In genomic region chr17:82105882-82106696, GRCh38 we compare ENCODE assay signal across 8 cellular contexts. TPM values are rescaled to one million over a fixed set of nuclear protein-coding genes. Genes with fewer than 3 reads are reported as not detected.
DNase-seq lines count a peak whose midpoint lies in the region; ATAC-seq and TF ChIP-seq lines count a peak whose summit lies in the region.

No MANE protein-coding gene starts in this region.

- in situ Hi-C loops in GM23248 (cut with MboI), result no loop called here

- no peak overlapping the region for H3K4me3 ChIP-seq in GM23248

- no peak overlapping the region for H3K4me2 ChIP-seq in GM23248 (ENCODE audit: unreplicated experiment)

- 54 to 55% methylated on average over 24 of the region's 24 CpGs for WGBS in GM23248 (ENCODE audit: low coverage in 1 of 2, low lambda C conversion rate in 2 of 2, missing lambda C conversion rate in 2 of 2), 2 experiments

- H2AFZ ChIP-seq in GM23248, result no peak overlapping the region

- H3K9me3 ChIP-seq in GM23248 (ENCODE audit: low read depth), result no peaks in the 10 kb centered on the region

- POLR2A ChIA-PET in MCF 10A (lab: Yijun Ruan, JAX), result interaction anchor here (0.6 to 7.0 kb wide), 16 partner anchors 8 to 190 kb away, joined by 3 to 62 read pairs (median 3); partner anchors contain the start of genes DUS1L and FASN

- DNase-seq in GM03348 (ENCODE audit: low spot score), result peak; percentile 58
- DNase-seq in GM23248, result peak; percentile 50
- peak; percentile 85 for DNase-seq in MV-4-11 (lab: John Stamatoyannopoulos, UW)
- DNase-seq in T-helper 9 cell, result peak; percentile 38
- DNase-seq in MCF 10A (ENCODE audit: unreplicated experiment), result peak; percentile 91
- peak; percentile 76 for DNase-seq in left lobe of liver (ENCODE audit: low spot score)
- peak; percentile 25 for DNase-seq in stimulated activated CD8-positive, alpha-beta memory T cell treated with anti-CD3 and anti-CD28 coated beads, Interleukin-15, amount 100 ng/mL, for 24 hours (ENCODE audit: low read depth)

- peak; percentile 2 for ATAC-seq in left lobe of liver
- no peak for ATAC-seq in HG03159 (IDR thresholded peaks at IDR 0.05; ENCODE audit: unreplicated experiment)

- no peaks in the 10 kb centered on the region for H3K79me2 ChIP-seq in GM23248 (ENCODE audit: insufficient read depth)

- no peaks in the 10 kb centered on the region for H3K27me3 Mint-ChIP-seq in MCF 10A (ENCODE audit: insufficient read depth, unreplicated experiment)

- no peaks in the 10 kb centered on the region for H3F3A ChIP-seq in GM23248 (ENCODE audit: insufficient read depth)

- no peaks in the 10 kb centered on the region for H3K9me2 ChIP-seq in GM23248 (ENCODE audit: insufficient read depth)

- H3K4me1 Mint-ChIP-seq in MCF 10A (ENCODE audit: insufficient read depth, unreplicated experiment), result peaks cover 17% of the 10 kb centered on the region

- no peaks in the 10 kb centered on the region for H3K36me3 ChIP-seq in GM23248 (ENCODE audit: low read depth)

- H3K4me1 ChIP-seq in GM23248 (ENCODE audit: insufficient read depth), result no peaks in the 10 kb centered on the region; the same call in 1 of the 2 replicates

- H3K27ac Mint-ChIP-seq in MCF 10A (ENCODE audit: low read depth, unreplicated experiment), result peak overlapping the region; percentile 86

- intact Hi-C loops in MCF 10A (cut with micrococcal nuclease), result loop anchor here (1.0 kb wide), 1 partner anchor 48 kb away; no protein-coding TSS in a partner anchor

- H3K9me3 Mint-ChIP-seq in MCF 10A (ENCODE audit: unreplicated experiment), result no peaks in the 10 kb centered on the region

- CTCF ChIA-PET in MCF 10A (lab: Yijun Ruan, JAX), result interaction anchor here (0.7 to 1.7 kb wide), 10 partner anchors 15 to 430 kb away, joined by 3 to 10 read pairs (median 4); no protein-coding TSS in a partner anchor

- no peaks in the 10 kb centered on the region for H3K27me3 ChIP-seq in GM23248 (replicated peaks; ENCODE audit: insufficient read depth)

- H4K20me1 ChIP-seq in GM23248 (ENCODE audit: insufficient read depth), result no peaks in the 10 kb centered on the region

- H3K27ac ChIP-seq in GM23248, result no peak overlapping the region

- TF ChIP-seq CTCF in MCF 10A (IDR thresholded peaks at IDR 0.05; ENCODE audit: unreplicated experiment), result peak; percentile 28

- H3K36me3 Mint-ChIP-seq in MCF 10A (ENCODE audit: insufficient read depth, unreplicated experiment), result peaks cover 29% of the 10 kb centered on the region

- H3K9ac ChIP-seq in GM23248, result no peak overlapping the region

- no TSS peak for BruUV-seq in MCF 10A (replicated peaks; lab: Mats Ljungman, UMichigan)

- H3K4me3 Mint-ChIP-seq in MCF 10A (ENCODE audit: unreplicated experiment), result peak overlapping the region; percentile 75

RNA-seq across cellular contexts. Expression of gene FASN, which starts 8.1 kb away (rescaled TPM):
- total RNA-seq in GM23248 (2014; rRNA removed; shearing (Covaris generic)), result 33.8 and 38.2 TPM in 2 replicates
- polyA plus RNA-seq in GM23248 (2016; fragmentation: Nextera tagmentation; extraction: Ambion mirVana), result 12.7 and 16.3 TPM in 2 replicates
- 114 and 120 TPM in 2 replicates for total RNA-seq in MCF 10A (2022)
- 267 TPM for total RNA-seq in left lobe of liver

RNA-seq across cellular contexts. Expression of gene DUS1L, which starts 40.5 kb away (rescaled TPM):
- 61.2 and 96.4 TPM in 2 replicates for total RNA-seq in GM23248 (2014; rRNA removed; shearing (Covaris generic))
- polyA plus RNA-seq in GM23248 (2016; fragmentation: Nextera tagmentation; extraction: Ambion mirVana), result 13.3 and 27.7 TPM in 2 replicates
- total RNA-seq in MCF 10A (2022) (116 and 123 TPM in 2 replicates), left lobe of liver (121 TPM)

RNA-seq across cellular contexts. Expression of gene GPS1, which starts 54.4 kb away (rescaled TPM):
- 130 and 138 TPM in 2 replicates for total RNA-seq in GM23248 (2014; rRNA removed; shearing (Covaris generic))
- 101 and 104 TPM in 2 replicates for polyA plus RNA-seq in GM23248 (2016; fragmentation: Nextera tagmentation; extraction: Ambion mirVana)
- total RNA-seq in MCF 10A (2022) (96.6 and 100 TPM in 2 replicates), left lobe of liver (84.1 TPM)

RNA-seq across cellular contexts. Expression of gene RFNG, which starts 54.5 kb away (rescaled TPM):
- 59.8 and 61.2 TPM in 2 replicates for total RNA-seq in GM23248 (2014; rRNA removed; shearing (Covaris generic))
- polyA plus RNA-seq in GM23248 (2016; fragmentation: Nextera tagmentation; extraction: Ambion mirVana), result 10.6 and 11.8 TPM in 2 replicates
- 37.9 and 38.0 TPM in 2 replicates for total RNA-seq in MCF 10A (2022)
- total RNA-seq in left lobe of liver, result 45.8 TPM

Comparison
In these comparisons a context has a peak if more than half of its experiments do, and no peak if none do; other contexts are left out.
1. DNase-seq: peak in every context shown above with its lines; median percentile 91 in MCF 10A; 85 in MV-4-11; 76 in left lobe of liver; 58 in GM03348; 50 in GM23248; 38 in T-helper 9 cell; 25 in stimulated activated CD8-positive, alpha-beta memory T cell treated with anti-CD3 and anti-CD28 coated beads, Interleukin-15, amount 100 ng/mL, for 24 hours.